16 cellular contexts compared by ENCODE assay signal in genomic region chr7:25382869-25383268, GRCh38.
DNase-seq lines count a peak whose midpoint lies in the region; ATAC-seq and TF ChIP-seq lines count a peak whose summit lies in the region.
"Had no signal": no experiment of that assay in that cellular context is flagged by ENCODE, and none has a peak within 500 bp of the region (broad histone marks: within the 10 kb centered on the region; RNA-seq: fewer than 3 reads in every experiment).

No MANE protein-coding gene starts in this region.

- H3K4me3 ChIP-seq in mammary epithelial cell (replicated peaks in 1 of 3; ENCODE audit: insufficient read depth in 1 of 3, low read depth in 2 of 3, low read length in 3 of 3) (no peak overlapping the region), tibial artery (no peak overlapping the region)
- H3K4me3 ChIP-seq: A549, GM23248, HAP-1 had no signal

- peaks cover 59% of the 10 kb centered on the region for H3K4me1 Mint-ChIP-seq in nephron progenitor cell

- BruUV-seq in mammary epithelial cell (replicated peaks; lab: Mats Ljungman, UMichigan): no TSS peak

- no peak overlapping the region for H3K9ac ChIP-seq in mammary epithelial cell (ENCODE audit: insufficient read depth, low read length)
- H3K9ac ChIP-seq: GM23248 had no signal

- WGBS in mammary epithelial cell (ENCODE audit: low coverage, missing lambda C conversion rate): 1% methylated on average over 4 of the region's 4 CpGs

- no peak for TF ChIP-seq CTCF in mammary epithelial cell (conservative IDR thresholded peaks at IDR 0.05 in 1 of 2, IDR thresholded peaks at IDR 0.05 in 1 of 2; ENCODE audit: extremely low read depth in 1 of 2, insufficient read depth in 1 of 2, low read depth in 1 of 2, low read length in 2 of 2)
- no peak for TF ChIP-seq CTCF in VCaP (conservative IDR thresholded peaks at IDR 0.05)
- no peak for TF ChIP-seq CTCF in nephron progenitor cell (IDR thresholded peaks at IDR 0.05)
- TF ChIP-seq CTCF in tibial artery (IDR thresholded peaks at IDR 0.05): no peak

- H2AFZ ChIP-seq in mammary epithelial cell (ENCODE audit: low read depth, low read length): no peak overlapping the region
- H2AFZ ChIP-seq: GM23248 had no signal

- no peaks in the 10 kb centered on the region for H3K4me1 ChIP-seq in mammary epithelial cell (ENCODE audit: insufficient read depth, low read length)
- H3K4me1 ChIP-seq in tibial artery: peaks cover 0 to 22% (median 0%) of the 10 kb centered on the region in 4 donors
- H3K4me1 ChIP-seq: A549 had no signal

- no peaks in the 10 kb centered on the region for H3K9me3 Mint-ChIP-seq in nephron progenitor cell
- H3K9me3 Mint-ChIP-seq: CD8-positive, alpha-beta T cell had no signal

- H3K27ac Mint-ChIP-seq in nephron progenitor cell: peak overlapping the region; percentile 18
- H3K27ac Mint-ChIP-seq: CD8-positive, alpha-beta T cell had no signal

- dilution Hi-C loops in mammary epithelial cell (cut with HindIII; ENCODE audit: low sequenced_read_pairs): loop anchor here (5.0 kb wide), 1 partner anchor 36 kb away; no protein-coding TSS in a partner anchor

- no peaks in the 10 kb centered on the region for H3K79me2 ChIP-seq in mammary epithelial cell (ENCODE audit: insufficient read depth, low read length)

- CTCF ChIA-PET in mammary epithelial cell (lab: Charles Lee; ENCODE audit: low non-redundant PET): no interaction called here

- H3K9me3 ChIP-seq in mammary epithelial cell (replicated peaks; ENCODE audit: insufficient read depth, low read length) (no peaks in the 10 kb centered on the region), tibial artery (no peaks in the 10 kb centered on the region)
- H3K9me3 ChIP-seq: A549, HAP-1 had no signal

- H3K27ac ChIP-seq in mammary epithelial cell (ENCODE audit: insufficient read depth, low read depth, low read length) (no peak overlapping the region), VCaP (peak overlapping the region; percentile 95), tibial artery (no peak overlapping the region)
- H3K27ac ChIP-seq: 22Rv1, A549, GM23248, HL-60 had no signal

- intact Hi-C loops in mammary epithelial cell (cut with micrococcal nuclease): no loop called here
- intact Hi-C loops in tibial artery (cut with DNase I; ENCODE audit: low total_unique reads): no loop called here

- no peak overlapping the region for H3K4me3 Mint-ChIP-seq in nephron progenitor cell
- H3K4me3 Mint-ChIP-seq: CD8-positive, alpha-beta T cell had no signal

- DNase-seq in T47D (ENCODE audit: low read depth in 1 of 2, low spot score in 1 of 2) (peak; percentile 44 to 82), mammary epithelial cell (no peak), nephron progenitor cell (no peak), CD1c-positive myeloid dendritic cell (ENCODE audit: extremely low spot score) (no peak), tibial artery (no peak)
- DNase-seq: AML-193; Calu3; CD8-positive, alpha-beta T cell; DMS79 treated with DMSO at 0.1 percent for 48 hours; GM23248 had no signal

- no peak for ATAC-seq in HG02759 (IDR thresholded peaks at IDR 0.05; ENCODE audit: unreplicated experiment)
- ATAC-seq: A549; CD8-positive, alpha-beta T cell had no signal

- no peaks in the 10 kb centered on the region for H3K36me3 ChIP-seq in mammary epithelial cell (ENCODE audit: insufficient read depth, low read length)
- no peaks in the 10 kb centered on the region for H3K36me3 ChIP-seq in tibial artery
- H3K36me3 ChIP-seq: HAP-1 had no signal

- peaks cover 6% of the 10 kb centered on the region for H3K27me3 Mint-ChIP-seq in nephron progenitor cell (ENCODE audit: low read depth, poor library complexity)

- H3K4me2 ChIP-seq in mammary epithelial cell (ENCODE audit: insufficient read depth, low read depth, low read length): no peak overlapping the region
- H3K4me2 ChIP-seq: A549 had no signal

- in situ Hi-C loops in T47D (cut with HindIII; ENCODE audit: low pct_unique_long_range_greater_than_20kb, low sequenced_read_pairs): loop anchor here (25.0 kb wide), 1 partner anchor 454 kb away; no protein-coding TSS in a partner anchor
- in situ Hi-C loops in mammary epithelial cell (cut with MboI; ENCODE audit: low sequenced_read_pairs in 2 of 2): loop anchor here in 1 of 2 donors (10.0 kb wide), 1 partner anchor 472 kb away; no protein-coding TSS in a partner anchor

- H4K20me1 ChIP-seq in mammary epithelial cell (ENCODE audit: insufficient read depth, low read length): no peaks in the 10 kb centered on the region

- no peaks in the 10 kb centered on the region for H3K27me3 ChIP-seq in mammary epithelial cell (ENCODE audit: insufficient read depth, low read length)
- no peaks in the 10 kb centered on the region for H3K27me3 ChIP-seq in tibial artery

- H3K36me3 Mint-ChIP-seq in nephron progenitor cell (ENCODE audit: low read depth): no peaks in the 10 kb centered on the region
- H3K36me3 Mint-ChIP-seq: CD8-positive, alpha-beta T cell had no signal

Comparison
In these comparisons a context has a peak if more than half of its experiments do, and no peak if none do; other contexts are left out.
1. DNase-seq: peak in T47D (2 of 2); none in mammary epithelial cell (single experiment), nephron progenitor cell (single experiment), CD1c-positive myeloid dendritic cell (single experiment) and tibial artery (0 of 2).